ENCODE assay signal across 9 cellular contexts in the genomic region with DNA sequence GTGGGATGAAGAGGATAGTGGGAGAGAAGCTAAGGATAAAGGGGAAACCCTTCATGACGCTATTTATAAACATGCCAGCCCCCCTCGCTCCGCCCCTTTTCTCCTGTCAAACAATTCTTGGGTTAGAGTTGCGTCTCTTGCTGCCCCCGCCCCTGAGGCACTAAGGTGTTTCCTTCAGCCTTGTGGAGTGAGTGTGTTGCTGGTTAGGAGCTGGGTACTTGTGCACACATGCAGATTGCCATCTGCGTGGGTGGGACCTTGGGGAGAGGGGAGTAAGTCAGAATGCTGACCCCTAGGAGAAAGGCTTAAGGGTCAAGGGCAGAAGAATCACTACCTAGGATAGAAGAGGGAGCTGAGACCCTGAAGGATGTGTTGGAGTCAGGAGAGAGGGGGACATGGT. TPM values are rescaled to one million over a fixed set of nuclear protein-coding genes. Genes with fewer than 3 reads are reported as not detected.
A peak's percentile ranks its signal among the peaks of the same experiment; 100 is the strongest.
DNase-seq lines count a peak whose midpoint lies in the region; ATAC-seq and TF ChIP-seq lines count a peak whose summit lies in the region.
"Had no signal": no experiment of that assay in that cellular context is flagged by ENCODE, and none has a peak within 500 bp of the region (broad histone marks: within the 10 kb centered on the region; RNA-seq: fewer than 3 reads in every experiment).

No MANE protein-coding gene starts in this region.

- no TSS peak for BruUV-seq in A673 (replicated peaks; lab: Mats Ljungman, UMichigan)

- TF ChIP-seq CTCF in A673 (conservative IDR thresholded peaks at IDR 0.05; ENCODE audit: low read depth, low read length) (no peak), H9 (conservative IDR thresholded peaks at IDR 0.05) (no peak), breast epithelium (IDR thresholded peaks at IDR 0.05) (no peak)

- H3K14ac ChIP-seq in H9 (ENCODE audit: insufficient read depth, low read length) = no peak overlapping the region

- no peak overlapping the region for H2BK15ac ChIP-seq in H9 (ENCODE audit: low read depth, low read length)

- no peaks in the 10 kb centered on the region for H3K27me3 ChIP-seq in A673 (replicated peaks; ENCODE audit: insufficient read depth, low read depth, low read length, poor library complexity)
- H3K27me3 ChIP-seq in H9 (ENCODE audit: insufficient read depth, low read length) = no peaks in the 10 kb centered on the region
- H3K27me3 ChIP-seq in breast epithelium = no peaks in the 10 kb centered on the region
- no peaks in the 10 kb centered on the region for H3K27me3 ChIP-seq in muscle layer of duodenum (ENCODE audit: low read depth, low read length)

- no CpG with 5 or more reads among the region's 6 CpGs for WGBS in H9 (ENCODE audit: extremely low coverage, insufficient read length, low lambda C conversion rate)

- no peak overlapping the region for H4K8ac ChIP-seq in H9 (replicated peaks; ENCODE audit: insufficient read length, low read depth, low read length)

- intact Hi-C loops in A673 (cut with micrococcal nuclease; ENCODE audit: unreplicated experiment) (no loop called here), breast epithelium (cut with DNase I; ENCODE audit: low total_unique reads) (no loop called here)

- H3K23me2 ChIP-seq in H9 (ENCODE audit: insufficient read length, low read depth, low read length, poor library complexity, severe bottlenecking) = peaks cover 8% of the 10 kb centered on the region

- no peak overlapping the region for H3K4ac ChIP-seq in H9 (ENCODE audit: low read depth, low read length)

- no peak overlapping the region for H3K27ac Mint-ChIP-seq in H9

- H2BK5ac ChIP-seq in H9 (ENCODE audit: insufficient read length, low read length) = no peak overlapping the region

- no peak overlapping the region for H4K91ac ChIP-seq in H9 (ENCODE audit: insufficient read length, low read depth, low read length)

- H3K9me3 Mint-ChIP-seq in H9 = no peaks in the 10 kb centered on the region

- H3K4me1 ChIP-seq in A673 (ENCODE audit: insufficient read depth, low read length, poor library complexity, severe bottlenecking) (peaks cover 36% of the 10 kb centered on the region), H9 (ENCODE audit: insufficient read depth, low read length) (peaks cover 27% of the 10 kb centered on the region; the same call in 1 of the 2 replicates), breast epithelium (peaks cover 2 to 43% of the 10 kb centered on the region in 2 donors), muscle layer of duodenum (ENCODE audit: control insufficient read depth in 1 of 2, insufficient read depth in 2 of 2, low read length in 2 of 2) (peaks cover 36 to 58% of the 10 kb centered on the region in 2 donors)

- no peak overlapping the region for H2BK12ac ChIP-seq in H9 (ENCODE audit: insufficient read length, low read depth, low read length)

- no peak overlapping the region for H2AFZ ChIP-seq in H9 (ENCODE audit: low read length)

- no peak overlapping the region for H4K5ac ChIP-seq in H9 (ENCODE audit: insufficient read length, low read depth, low read length)

- no peak overlapping the region for H2BK20ac ChIP-seq in H9 (ENCODE audit: low read depth, low read length, poor library complexity, severe bottlenecking)

- CTCF ChIA-PET in A673 (lab: Charles Lee) = no interaction called here

- H3K9me3 ChIP-seq in A673 (ENCODE audit: low read depth, low read length, poor library complexity, severe bottlenecking) (no peaks in the 10 kb centered on the region), H9 (ENCODE audit: control insufficient read depth, low read depth, low read length) (no peaks in the 10 kb centered on the region), breast epithelium (no peaks in the 10 kb centered on the region), muscle layer of duodenum (ENCODE audit: control insufficient read depth in 1 of 2, low read length in 2 of 2) (no peaks in the 10 kb centered on the region)

- H3K4me3 ChIP-seq in A673 (ENCODE audit: low read depth, low read length, poor library complexity, severe bottlenecking) (peak overlapping the region; percentile 30), breast epithelium (peak overlapping the region in 1 of 3 donors; percentile 55), muscle layer of duodenum (ENCODE audit: low read depth in 1 of 2, low read length in 2 of 2) (no peak overlapping the region)

- peaks cover 55 to 63% of the 10 kb centered on the region in 2 experiments for H3K4me1 Mint-ChIP-seq in H9

- H3K27ac ChIP-seq in A673 (ENCODE audit: low read depth, low read length, poor library complexity, severe bottlenecking) = peak overlapping the region; percentile 56
- H3K27ac ChIP-seq in H9 (ENCODE audit: insufficient read length, low read depth, low read length) = no peak overlapping the region
- H3K27ac ChIP-seq in breast epithelium = peak overlapping the region; percentile 12 to 68
- H3K27ac ChIP-seq in muscle layer of duodenum (ENCODE audit: low read length) = peak overlapping the region; percentile 22

- no peak overlapping the region for H2BK120ac ChIP-seq in H9 (ENCODE audit: low read depth, low read length, poor library complexity, severe bottlenecking)

- H3K4me2 ChIP-seq in H9 (ENCODE audit: insufficient read depth, insufficient read length, low read length) = peak overlapping the region; percentile 54

- H3K23ac ChIP-seq in H9 (ENCODE audit: insufficient read length, low read depth, low read length) = no peak overlapping the region

- H3K56ac ChIP-seq in H9 (ENCODE audit: insufficient read length, low read depth, low read length) = no peak overlapping the region

- H3K79me1 ChIP-seq in H9 (ENCODE audit: insufficient read depth, low read depth, low read length, poor library complexity, severe bottlenecking) = no peaks in the 10 kb centered on the region

- TF ChIP-seq POLR2A in breast epithelium (IDR thresholded peaks at IDR 0.05) = no peak

- ATAC-seq in GM19455 (IDR thresholded peaks at IDR 0.05; ENCODE audit: unreplicated experiment) = no peak

- no peak overlapping the region for H3K18ac ChIP-seq in H9 (ENCODE audit: insufficient read length, low read depth, low read length)

- H2AK5ac ChIP-seq in H9 (ENCODE audit: insufficient read length, low read length) = no peak overlapping the region

- H3K36me3 ChIP-seq in A673 (ENCODE audit: insufficient read depth, low read length, poor library complexity, severe bottlenecking) (peaks cover 22% of the 10 kb centered on the region), breast epithelium (no peaks in the 10 kb centered on the region), muscle layer of duodenum (ENCODE audit: control insufficient read depth in 1 of 2, insufficient read depth in 2 of 2, low read length in 2 of 2) (peaks cover 18 to 28% of the 10 kb centered on the region in 2 donors)

- no peak overlapping the region for H3K9ac ChIP-seq in H9 (ENCODE audit: extremely low read depth, insufficient read length, low read length)

- H3K36me3 Mint-ChIP-seq in H9 (ENCODE audit: insufficient read depth in 1 of 3, low read depth in 3 of 3) = peaks cover 1 to 19% (median 9%) of the 10 kb centered on the region in 3 experiments; a peak in 5 of 7 replicates

- H4K20me1 ChIP-seq in H9 (ENCODE audit: control insufficient read depth, insufficient read depth, insufficient read length) = no peaks in the 10 kb centered on the region

- DNase-seq in A673 (ENCODE audit: low spot score) (no peak), H9 (no peak), breast epithelium (ENCODE audit: low spot score in 2 of 2) (no peak), NCI-H1105 (lab: John Stamatoyannopoulos, UW) (no peak), HCEC 1CT (no peak), HT-29 (ENCODE audit: low spot score) (no peak)
- DNase-seq: midbrain had no signal

- no peak overlapping the region for H3T11ph ChIP-seq in H9 (ENCODE audit: low read length)

- peak overlapping the region; percentile 22 to 61; a peak in 4 of 5 replicates for H3K4me3 Mint-ChIP-seq in H9

- H3K27me3 Mint-ChIP-seq in H9 (ENCODE audit: low read depth) = peaks cover 3% of the 10 kb centered on the region

- POLR2A ChIA-PET in A673 (lab: Charles Lee; ENCODE audit: low non-redundant PET) = no interaction called here

- no peaks in the 10 kb centered on the region; the same call in 1 of the 2 replicates for H3K79me2 ChIP-seq in H9 (ENCODE audit: insufficient read depth, low read length)

RNA-seq across cellular contexts. Expression of gene FOXJ2, which starts 5.4 kb away (rescaled TPM):
- total RNA-seq in A673 (2021) (13.9 and 14.6 TPM in 2 replicates), H9 (2021) (5.5 and 5.9 TPM in 2 replicates), breast epithelium (10 to 100 TPM; 11.1 to 14.2 (median 13.4) TPM)
- total RNA-seq in HT-29 (2014; rRNA removed; shearing (Covaris generic)) = 4.8 and 6.3 TPM in 2 replicates

RNA-seq across cellular contexts. Expression of gene C3AR1, which starts 28.2 kb away (rescaled TPM):
- total RNA-seq in A673 (2021) (1.3 and 3.5 TPM in 2 replicates), H9 (2021) (not detected in 2 replicates), breast epithelium (10 to 100 TPM in 2 of 3 donors, 1 to 10 TPM in 1; 6.6 to 46.2 (median 17.7) TPM)
- not detected in 2 replicates for total RNA-seq in HT-29 (2014; rRNA removed; shearing (Covaris generic))

RNA-seq across cellular contexts. Expression of gene NECAP1, which starts 44.1 kb away (rescaled TPM):
- total RNA-seq in A673 (2021) = 35.2 and 41.1 TPM in 2 replicates
- 23.9 and 27.2 TPM in 2 replicates for total RNA-seq in H9 (2021)
- total RNA-seq in breast epithelium = 10 to 100 TPM; 29.5 to 47.0 (median 32.3) TPM
- 28.7 and 31.1 TPM in 2 replicates for total RNA-seq in HT-29 (2014; rRNA removed; shearing (Covaris generic))
